1 cellular context compared by ENCODE assay signal in the genomic region with DNA sequence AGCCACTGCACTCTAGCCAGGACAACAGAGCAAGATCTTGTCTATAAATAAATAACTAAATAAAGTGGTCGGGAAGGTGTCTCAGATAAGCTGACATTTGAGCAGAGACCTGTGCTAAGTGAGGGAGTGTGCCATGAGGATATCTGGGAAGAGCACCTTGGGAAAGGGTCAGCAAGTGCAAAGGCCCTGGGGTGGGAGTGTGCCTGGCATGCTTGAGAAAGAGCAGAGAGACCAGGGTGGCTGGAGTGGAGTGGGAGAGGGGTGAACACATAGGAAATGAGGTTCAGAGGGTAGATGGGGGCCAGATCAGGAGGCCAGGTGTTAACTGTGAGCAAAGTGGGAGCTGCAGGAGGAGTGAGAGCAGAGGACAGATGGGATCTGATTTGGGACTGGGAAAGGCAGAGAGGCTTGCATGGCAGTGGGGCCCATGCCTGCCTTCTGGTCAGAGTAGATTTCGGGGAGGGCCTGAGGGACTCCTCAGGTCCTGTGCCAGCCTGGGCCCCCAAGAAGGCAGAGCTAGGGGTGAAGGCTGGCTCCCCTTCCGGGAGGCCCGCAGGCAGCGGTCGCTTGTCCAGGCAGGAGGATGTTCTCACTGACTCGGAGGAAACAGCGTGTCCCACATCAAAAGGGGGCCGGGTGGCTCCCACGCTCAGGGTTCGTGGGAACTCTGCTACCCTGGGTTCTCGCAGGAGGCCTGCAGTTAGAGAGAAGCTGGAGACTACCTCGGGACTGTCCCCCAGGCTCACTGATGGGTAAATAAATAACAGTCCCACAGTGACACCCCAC.
TF ChIP-seq lines count a peak whose summit lies in the region.

No MANE protein-coding gene starts in this region.

TF ChIP-seq in H1, 55 proteins besides CTCF, POLR2A, EP300 and RAD21:
- TF ChIP-seq BRCA1 (IDR thresholded peaks at IDR 0.05; ENCODE audit: low read depth, low read length), result no peak
- 0 out of 2 replicates have a peak, but pooled peaks have one; percentile 48 for TF ChIP-seq KDM1A (IDR thresholded peaks at IDR 0.05; ENCODE audit: borderline replicate concordance, low read length)
